ENCODE assay signal across 11 cellular contexts in the genomic region with DNA sequence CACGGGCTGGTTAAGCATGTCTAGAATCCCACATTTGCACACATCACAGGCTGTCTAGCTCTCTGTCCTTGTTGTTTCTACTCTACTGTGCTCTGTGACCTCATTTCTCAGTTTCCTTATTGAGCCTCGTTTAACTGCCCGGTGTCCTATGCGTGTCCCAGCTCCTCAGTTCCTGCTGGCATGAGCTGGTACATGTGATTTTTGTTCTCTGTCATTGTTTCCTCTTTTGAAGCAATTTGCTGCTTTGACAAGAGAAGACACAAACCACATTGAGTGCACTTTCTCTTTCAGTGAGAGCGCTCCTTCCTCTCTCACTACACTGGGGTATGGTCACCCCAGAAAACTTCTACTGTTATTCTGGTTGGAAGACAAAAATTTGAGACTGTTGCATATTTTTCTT.
A peak's percentile ranks its signal among the peaks of the same experiment; 100 is the strongest.
DNase-seq lines count a peak whose midpoint lies in the region; ATAC-seq lines count a peak whose summit lies in the region.
"Had no signal": no experiment of that assay in that cellular context is flagged by ENCODE, and none has a peak within 500 bp of the region (broad histone marks: within the 10 kb centered on the region; RNA-seq: fewer than 3 reads in every experiment).

No MANE protein-coding gene starts in this region.

- intact Hi-C loops in left cardiac atrium (cut with DNase I): no loop called here
- intact Hi-C loops in Right ventricle myocardium inferior (cut with DNase I): no loop called here
- intact Hi-C loops in aorta (cut with DNase I): no loop called here

- in situ Hi-C loops in HAP-1 (cut with MboI; ENCODE audit: low sequenced_read_pairs): no loop called here

- H3K36me3 ChIP-seq in aorta (ENCODE audit: control insufficient read depth in 1 of 2, insufficient read depth in 2 of 2, low read length in 1 of 2) (no peaks in the 10 kb centered on the region), HAP-1 (replicated peaks) (no peaks in the 10 kb centered on the region)

- no peaks in the 10 kb centered on the region for H3K4me1 ChIP-seq in aorta (ENCODE audit: control insufficient read depth in 1 of 2, insufficient read depth in 2 of 2, low read length in 2 of 2)
- no peaks in the 10 kb centered on the region for H3K4me1 ChIP-seq in HAP-1

- ATAC-seq in left cardiac atrium (peak in 1 of 2 donors; percentile 55), Right ventricle myocardium inferior (no peak), HG02763 (IDR thresholded peaks at IDR 0.05; ENCODE audit: unreplicated experiment) (peak; percentile 98), aorta (ENCODE audit: low FRiP score) (peak; percentile 24)
- ATAC-seq: naive thymus-derived CD8-positive, alpha-beta T cell; Panc1 had no signal

- H3K4me3 ChIP-seq in aorta (ENCODE audit: low read length in 2 of 2) (no peak overlapping the region), HAP-1 (no peak overlapping the region)

- H3K27me3 ChIP-seq in aorta (ENCODE audit: control insufficient read depth in 1 of 2, insufficient read depth in 2 of 2, low read length in 1 of 2): no peaks in the 10 kb centered on the region
- no peaks in the 10 kb centered on the region for H3K27me3 ChIP-seq in HAP-1 (ENCODE audit: low read depth)

- WGBS in aorta, 2 donors: 84 to 85% methylated on average over 5 of the region's 5 CpGs

- H3K9me3 ChIP-seq in aorta (ENCODE audit: control insufficient read depth, low read length) (peaks cover 3% of the 10 kb centered on the region), HAP-1 (no peaks in the 10 kb centered on the region)

- DNase-seq in left cardiac atrium (peak; percentile 19), Right ventricle myocardium inferior (ENCODE audit: missing footprints) (no peak), MV-4-11 (lab: John Stamatoyannopoulos, UW) (peak; percentile 90), aorta (peak in 1 of 2 donors; percentile 57), NCI-H446 treated with DMSO at 0.1 percent for 48 hours (lab: John Stamatoyannopoulos, UW) (no peak), HAP-1 (ENCODE audit: low spot score in 2 of 2) (no peak), iPS-NIHi7 (ENCODE audit: extremely low spot score) (no peak)
- DNase-seq: naive thymus-derived CD8-positive, alpha-beta T cell had no signal

- H3K27ac ChIP-seq in aorta (ENCODE audit: low read depth in 1 of 2, low read length in 2 of 2): no peak overlapping the region
- H3K27ac ChIP-seq: HL-60 had no signal

Comparison
In these comparisons a context has a peak if more than half of its experiments do, and no peak if none do; other contexts are left out.
1. DNase-seq: peak in left cardiac atrium (single experiment) and MV-4-11 (single experiment); none in Right ventricle myocardium inferior (single experiment), NCI-H446 treated with DMSO at 0.1 percent for 48 hours (single experiment), HAP-1 (0 of 2) and iPS-NIHi7 (single experiment).